In the genomic region with DNA sequence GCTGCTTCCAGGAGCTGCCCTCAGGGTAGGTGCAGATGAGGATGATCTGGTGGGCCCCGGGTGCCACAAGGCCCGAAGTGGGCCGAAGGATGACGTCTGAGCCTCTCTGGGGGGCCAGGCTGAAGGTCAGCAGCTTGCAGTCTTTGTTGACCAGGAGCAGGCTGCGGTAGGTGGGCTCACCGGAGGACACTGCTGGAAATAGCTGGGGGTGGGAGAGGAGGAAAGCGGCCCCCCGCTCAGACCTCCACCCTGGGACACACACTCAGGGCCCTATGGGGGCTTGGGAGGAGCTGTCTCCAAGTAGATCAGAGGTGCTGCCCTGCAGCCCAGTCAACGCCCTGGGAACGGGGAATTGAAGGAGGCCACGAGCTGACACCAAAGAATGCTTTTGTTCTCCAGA, we compare ENCODE assay signal across 20 cellular contexts. TPM values are rescaled to one million over a fixed set of nuclear protein-coding genes. Genes with fewer than 3 reads are reported as not detected.
A peak's percentile ranks its signal among the peaks of the same experiment; 100 is the strongest.
DNase-seq lines count a peak whose midpoint lies in the region; ATAC-seq and TF ChIP-seq lines count a peak whose summit lies in the region.
"Had no signal": no experiment of that assay in that cellular context is flagged by ENCODE, and none has a peak within 500 bp of the region (broad histone marks: within the 10 kb centered on the region; RNA-seq: fewer than 3 reads in every experiment).

No MANE protein-coding gene starts in this region.

- H3K9me3 Mint-ChIP-seq in neural progenitor cell, result no peaks in the 10 kb centered on the region
- H3K9me3 Mint-ChIP-seq in activated CD4-positive, alpha-beta memory T cell treated with anti-CD3 and anti-CD28 coated beads, Interleukin-2, amount 10 ng/mL, durations not matched to agents 7 days and 5 days, result no peaks in the 10 kb centered on the region
- no peaks in the 10 kb centered on the region for H3K9me3 Mint-ChIP-seq in activated naive CD4-positive, alpha-beta T cell treated with anti-CD3 and anti-CD28 coated beads, Interleukin-2, amount 50 U/mL, for 72 hours
- H3K9me3 Mint-ChIP-seq: CD4-positive, CD25-positive, alpha-beta regulatory T cell; CD8-positive, alpha-beta T cell; H9 had no signal

- POLR2A ChIA-PET in IMR-90 (lab: Charles Lee; ENCODE audit: unreplicated experiment), result no interaction called here
- POLR2A ChIA-PET in activated CD4-positive, alpha-beta memory T cell treated with anti-CD3 and anti-CD28 coated beads, Interleukin-2, amount 10 ng/mL, durations not matched to agents 7 days and 5 days (lab: Charles Lee), result no interaction called here

- in situ Hi-C loops in IMR-90 (cut with MboI; ENCODE audit: low sequenced_read_pairs), result no loop called here

- no peak for ATAC-seq in IMR-90 (ENCODE audit: low read depth)
- ATAC-seq in activated naive CD4-positive, alpha-beta T cell treated with anti-CD3 and anti-CD28 coated beads, Interleukin-2, amount 50 U/mL, for 72 hours, result no peak
- ATAC-seq: A549; CD8-positive, alpha-beta T cell; HCT116 had no signal

- BruUV-seq in IMR-90 (replicated peaks; lab: Mats Ljungman, UMichigan), result no TSS peak

- WGBS in IMR-90 (ENCODE audit: extremely low coverage in 2 of 2, insufficient read length in 1 of 2), 2 experiments, result no CpG with 5 or more reads among the region's 11 CpGs
- 79 to 90% (median 82%) methylated on average over 9 to 11 of the region's 11 CpGs for WGBS in spleen, 5 donors

- H4K8ac ChIP-seq in IMR-90 (ENCODE audit: low read depth in 2 of 2, low read length in 2 of 2), result no peak overlapping the region

- no peaks in the 10 kb centered on the region for H3K79me2 ChIP-seq in neural progenitor cell (ENCODE audit: low read depth)

- no peak overlapping the region for H2AK9ac ChIP-seq in IMR-90 (replicated peaks; ENCODE audit: low read depth, low read length, poor library complexity)

- H4K5ac ChIP-seq in IMR-90 (ENCODE audit: low read depth, low read length), result no peak overlapping the region

- H3K56ac ChIP-seq in IMR-90 (ENCODE audit: extremely low read depth, insufficient read depth, low read length), result no peak overlapping the region

- no peak overlapping the region for H2AK5ac ChIP-seq in IMR-90 (ENCODE audit: low read depth, low read length)

- no peak overlapping the region for H4K91ac ChIP-seq in IMR-90 (ENCODE audit: insufficient read depth, low read depth, low read length)

- H3K4me2 ChIP-seq in IMR-90 (ENCODE audit: low read depth, low read length) (no peak overlapping the region), neural progenitor cell (no peak overlapping the region)
- H3K4me2 ChIP-seq: A549 had no signal

- no peak overlapping the region for H2BK120ac ChIP-seq in IMR-90 (ENCODE audit: low read depth, low read length)

- H3K79me1 ChIP-seq in IMR-90 (ENCODE audit: low read depth in 1 of 2, low read length in 2 of 2), result no peaks in the 10 kb centered on the region

- no peak overlapping the region for H3K4me3 Mint-ChIP-seq in neural progenitor cell
- H3K4me3 Mint-ChIP-seq in activated CD4-positive, alpha-beta memory T cell treated with anti-CD3 and anti-CD28 coated beads, Interleukin-2, amount 10 ng/mL, durations not matched to agents 7 days and 5 days, result no peak overlapping the region
- H3K4me3 Mint-ChIP-seq: CD4-positive, CD25-positive, alpha-beta regulatory T cell; CD8-positive, alpha-beta T cell; H9 had no signal

- no peaks in the 10 kb centered on the region for H3K36me3 Mint-ChIP-seq in neural progenitor cell
- H3K36me3 Mint-ChIP-seq in activated CD4-positive, alpha-beta memory T cell treated with anti-CD3 and anti-CD28 coated beads, Interleukin-2, amount 10 ng/mL, durations not matched to agents 7 days and 5 days (ENCODE audit: low read depth), result no peaks in the 10 kb centered on the region
- no peaks in the 10 kb centered on the region for H3K36me3 Mint-ChIP-seq in activated naive CD4-positive, alpha-beta T cell treated with anti-CD3 and anti-CD28 coated beads, Interleukin-2, amount 50 U/mL, for 72 hours
- H3K36me3 Mint-ChIP-seq: CD4-positive, CD25-positive, alpha-beta regulatory T cell; CD8-positive, alpha-beta T cell had no signal

- H3K4me1 ChIP-seq in IMR-90 (ENCODE audit: control insufficient read depth, insufficient read depth, low read length) (no peaks in the 10 kb centered on the region), neural progenitor cell (peaks cover 3% of the 10 kb centered on the region), spleen (no peaks in the 10 kb centered on the region)
- H3K4me1 ChIP-seq: A549 had no signal

- TF ChIP-seq POLR2A in IMR-90 (IDR thresholded peaks at IDR 0.05; ENCODE audit: low read depth, low read length) (no peak), spleen (IDR thresholded peaks at IDR 0.05) (no peak)

- intact Hi-C loops in IMR-90 (cut with micrococcal nuclease) (no loop called here), spleen (cut with DNase I; ENCODE audit: low total_unique reads) (no loop called here)

- no peak overlapping the region for H2BK20ac ChIP-seq in IMR-90 (ENCODE audit: low read depth, low read length)

- DNase-seq in IMR-90, result no peak
- peak; percentile 50 for DNase-seq in neural progenitor cell (ENCODE audit: low spot score)
- DNase-seq in spleen, result peak; percentile 56
- no peak for DNase-seq in activated CD4-positive, alpha-beta memory T cell treated with anti-CD3 and anti-CD28 coated beads, Interleukin-2, amount 10 ng/mL, durations not matched to agents 7 days and 5 days
- no peak for DNase-seq in NCI-H526 treated with DMSO at 0.1 percent for 48 hours (lab: John Stamatoyannopoulos, UW)
- DNase-seq in activated naive CD4-positive, alpha-beta T cell treated with anti-CD3 and anti-CD28 coated beads, Interleukin-2, amount 50 U/mL, for 72 hours (ENCODE audit: low spot score in 2 of 2), result no peak
- DNase-seq: 8988T; ACHN; CD4-positive, CD25-positive, alpha-beta regulatory T cell; CD8-positive, alpha-beta T cell; DMS153; DND-41; GM23248; H9 had no signal

- no peak for TF ChIP-seq CTCF in IMR-90 (conservative IDR thresholded peaks at IDR 0.05; ENCODE audit: low read depth, low read length)
- TF ChIP-seq CTCF in neural progenitor cell (IDR thresholded peaks at IDR 0.05), result no peak
- TF ChIP-seq CTCF in spleen (IDR thresholded peaks at IDR 0.05 in 8 of 11, conservative IDR thresholded peaks at IDR 0.05 in 3 of 11), result no peak

- H3K27me3 ChIP-seq in IMR-90 (ENCODE audit: control insufficient read depth, insufficient read depth, low read length) (peaks cover 68% of the 10 kb centered on the region), neural progenitor cell (peaks cover 16% of the 10 kb centered on the region), spleen (replicated peaks in 1 of 7) (peaks cover 0 to 38% (median 0%) of the 10 kb centered on the region in 7 donors)

- H3K27ac ChIP-seq in IMR-90 (ENCODE audit: insufficient read depth, low read length) (no peak overlapping the region), neural progenitor cell (no peak overlapping the region), spleen (no peak overlapping the region)
- H3K27ac ChIP-seq: A549, C4-2B, GM23248 had no signal

- H3K4me3 ChIP-seq in IMR-90 (ENCODE audit: insufficient read depth, low read depth, low read length), result no peak overlapping the region
- H3K4me3 ChIP-seq in neural progenitor cell, result no peak overlapping the region
- H3K4me3 ChIP-seq in spleen, result no peak overlapping the region
- H3K4me3 ChIP-seq: A549, GM23248 had no signal

- H4K20me1 ChIP-seq in IMR-90 (ENCODE audit: insufficient read depth, low read length) (no peaks in the 10 kb centered on the region), neural progenitor cell (ENCODE audit: low read depth) (no peaks in the 10 kb centered on the region)

- H3F3A ChIP-seq in neural progenitor cell (ENCODE audit: low read depth), result no peaks in the 10 kb centered on the region

- H3K36me3 ChIP-seq in IMR-90 (ENCODE audit: control insufficient read depth, insufficient read depth, low read length), result no peaks in the 10 kb centered on the region
- no peaks in the 10 kb centered on the region for H3K36me3 ChIP-seq in neural progenitor cell
- H3K36me3 ChIP-seq in spleen, result no peaks in the 10 kb centered on the region

- H3K23ac ChIP-seq in IMR-90 (ENCODE audit: low read depth, low read length), result no peak overlapping the region

- no peak overlapping the region for H3K18ac ChIP-seq in IMR-90 (ENCODE audit: low read depth, low read length)

- H3K9me3 ChIP-seq in IMR-90 (ENCODE audit: control insufficient read depth, insufficient read depth, low read length), result no peaks in the 10 kb centered on the region
- H3K9me3 ChIP-seq in neural progenitor cell (ENCODE audit: low read depth), result no peaks in the 10 kb centered on the region
- H3K9me3 ChIP-seq in spleen, result no peaks in the 10 kb centered on the region
- H3K9me3 ChIP-seq: A549, Caco-2 had no signal

- TF ChIP-seq RAD21 in IMR-90 (IDR thresholded peaks at IDR 0.05; ENCODE audit: low read length), result no peak

- no peak overlapping the region for H3K14ac ChIP-seq in IMR-90 (replicated peaks; ENCODE audit: low read depth, low read length)

- no peak overlapping the region for H2BK15ac ChIP-seq in IMR-90 (ENCODE audit: low read depth, low read length)

- CTCF ChIA-PET in IMR-90 (lab: Yijun Ruan, JAX), result no interaction called here
- CTCF ChIA-PET in activated CD4-positive, alpha-beta memory T cell treated with anti-CD3 and anti-CD28 coated beads, Interleukin-2, amount 10 ng/mL, durations not matched to agents 7 days and 5 days (lab: Charles Lee), result no interaction called here

- H3K4me1 Mint-ChIP-seq in neural progenitor cell, result peaks cover 2% of the 10 kb centered on the region
- no peaks in the 10 kb centered on the region for H3K4me1 Mint-ChIP-seq in activated CD4-positive, alpha-beta memory T cell treated with anti-CD3 and anti-CD28 coated beads, Interleukin-2, amount 10 ng/mL, durations not matched to agents 7 days and 5 days
- H3K4me1 Mint-ChIP-seq: CD4-positive, CD25-positive, alpha-beta regulatory T cell had no signal

- H3K4ac ChIP-seq in IMR-90 (ENCODE audit: low read depth, low read length), result no peak overlapping the region

- no peak overlapping the region for H3K9ac ChIP-seq in IMR-90 (ENCODE audit: low read depth, low read length)
- H3K9ac ChIP-seq in neural progenitor cell, result no peak overlapping the region
- H3K9ac ChIP-seq: GM23248 had no signal

- no peaks in the 10 kb centered on the region for H3K9me1 ChIP-seq in IMR-90 (ENCODE audit: insufficient read depth, low read length)

- no peak overlapping the region for H3K27ac Mint-ChIP-seq in neural progenitor cell
- H3K27ac Mint-ChIP-seq in activated CD4-positive, alpha-beta memory T cell treated with anti-CD3 and anti-CD28 coated beads, Interleukin-2, amount 10 ng/mL, durations not matched to agents 7 days and 5 days, result no peak overlapping the region
- H3K27ac Mint-ChIP-seq in activated naive CD4-positive, alpha-beta T cell treated with anti-CD3 and anti-CD28 coated beads, Interleukin-2, amount 50 U/mL, for 72 hours, result no peak overlapping the region
- H3K27ac Mint-ChIP-seq: CD4-positive, CD25-positive, alpha-beta regulatory T cell; CD8-positive, alpha-beta T cell; H9 had no signal

- H2AFZ ChIP-seq in IMR-90 (replicated peaks; ENCODE audit: low read length, poor library complexity), result peak overlapping the region; percentile 23
- no peak overlapping the region for H2AFZ ChIP-seq in neural progenitor cell (replicated peaks)
- H2AFZ ChIP-seq: GM23248 had no signal

- peaks cover 4% of the 10 kb centered on the region for H3K27me3 Mint-ChIP-seq in neural progenitor cell (ENCODE audit: insufficient read depth, low read depth)
- H3K27me3 Mint-ChIP-seq in activated CD4-positive, alpha-beta memory T cell treated with anti-CD3 and anti-CD28 coated beads, Interleukin-2, amount 10 ng/mL, durations not matched to agents 7 days and 5 days, result no peaks in the 10 kb centered on the region

- no peak overlapping the region for H2BK5ac ChIP-seq in IMR-90 (ENCODE audit: low read depth, low read length, poor library complexity, severe bottlenecking)

- dilution Hi-C loops in IMR-90 (cut with HindIII; ENCODE audit: low sequenced_read_pairs, unreplicated experiment), result no loop called here

RNA-seq across cellular contexts. Expression of a gene that starts 17.3 kb away (rescaled TPM):
- total RNA-seq in IMR-90 (2012; rRNA removed) (not detected in 2 replicates), neural progenitor cell (ENCODE audit: low replicate concordance) (0.22 and 0.80 TPM in 2 replicates), spleen (under 1 TPM in 1 of 7 donors, not detected in 6; 0.28 TPM)
- polyA plus RNA-seq in IMR-90 (2012; rRNA removed) (not detected in 2 replicates), spleen (not detected)
- not detected in 2 replicates for polyA plus RNA-seq in IMR-90 (2012; cell fraction: cytosol; rRNA removed)
- polyA plus RNA-seq in IMR-90 (2012; cell fraction: nucleus; rRNA removed; ENCODE audit: low replicate concordance), result 0.01 TPM in 1 of 2 replicates, not detected in the other
- total RNA-seq in activated CD4-positive, alpha-beta memory T cell treated with anti-CD3 and anti-CD28 coated beads, Interleukin-2, amount 10 ng/mL, durations not matched to agents 7 days and 5 days, result not detected
- not detected for total RNA-seq in activated naive CD4-positive, alpha-beta T cell treated with anti-CD3 and anti-CD28 coated beads, Interleukin-2, amount 50 U/mL, for 72 hours
- total RNA-seq: CD4-positive, CD25-positive, alpha-beta regulatory T cell; CD8-positive, alpha-beta T cell; GM23248 had no signal
- polyA plus RNA-seq: BJ; CD4-positive, CD25-positive, alpha-beta regulatory T cell had no signal

RNA-seq across cellular contexts. Expression of a gene that starts 30.8 kb away (rescaled TPM):
- total RNA-seq in IMR-90 (2012; rRNA removed), result not detected in 2 replicates
- not detected in 2 replicates for polyA plus RNA-seq in IMR-90 (2012; rRNA removed)
- polyA plus RNA-seq in IMR-90 (2012; cell fraction: cytosol; rRNA removed), result not detected in 2 replicates
- polyA plus RNA-seq in IMR-90 (2012; cell fraction: nucleus; rRNA removed; ENCODE audit: low replicate concordance), result not detected in 2 replicates
- total RNA-seq in neural progenitor cell (ENCODE audit: low replicate concordance), result not detected in 2 replicates
- total RNA-seq in spleen, result not detected
- polyA plus RNA-seq in spleen, result not detected
- total RNA-seq in activated CD4-positive, alpha-beta memory T cell treated with anti-CD3 and anti-CD28 coated beads, Interleukin-2, amount 10 ng/mL, durations not matched to agents 7 days and 5 days, result not detected
- not detected for total RNA-seq in activated naive CD4-positive, alpha-beta T cell treated with anti-CD3 and anti-CD28 coated beads, Interleukin-2, amount 50 U/mL, for 72 hours
- total RNA-seq: CD4-positive, CD25-positive, alpha-beta regulatory T cell; CD8-positive, alpha-beta T cell; GM23248; H4; H9 had no signal
- polyA plus RNA-seq: A549; CD4-positive, CD25-positive, alpha-beta regulatory T cell; GM23248 had no signal

RNA-seq across cellular contexts. Expression of a gene that starts 36.7 kb away (rescaled TPM):
- total RNA-seq in IMR-90 (2012; rRNA removed) (not detected in 2 replicates), neural progenitor cell (ENCODE audit: low replicate concordance) (0.06 TPM in 1 of 2 replicates, not detected in the other), spleen (not detected)
- polyA plus RNA-seq in IMR-90 (2012; rRNA removed) (not detected in 2 replicates), spleen (under 1 TPM in 2 of 3 donors, not detected in 1; 0.06 to 0.13 TPM)
- 0.01 TPM in 1 of 2 replicates, not detected in the other for polyA plus RNA-seq in IMR-90 (2012; cell fraction: cytosol; rRNA removed)
- 0.02 TPM in 1 of 2 replicates, not detected in the other for polyA plus RNA-seq in IMR-90 (2012; cell fraction: nucleus; rRNA removed; ENCODE audit: low replicate concordance)
- not detected for total RNA-seq in activated CD4-positive, alpha-beta memory T cell treated with anti-CD3 and anti-CD28 coated beads, Interleukin-2, amount 10 ng/mL, durations not matched to agents 7 days and 5 days
- under 1 TPM in 1 of 2 donors, not detected in 1; 0.14 TPM for total RNA-seq in activated naive CD4-positive, alpha-beta T cell treated with anti-CD3 and anti-CD28 coated beads, Interleukin-2, amount 50 U/mL, for 72 hours
- total RNA-seq: CD4-positive, CD25-positive, alpha-beta regulatory T cell; CD8-positive, alpha-beta T cell; GM23248; H4; H9 had no signal
- polyA plus RNA-seq: CD4-positive, CD25-positive, alpha-beta regulatory T cell; GM23248 had no signal

RNA-seq across cellular contexts. Expression of a gene that starts 39.1 kb away (rescaled TPM):
- total RNA-seq in IMR-90 (2012; rRNA removed) (not detected in 2 replicates), neural progenitor cell (ENCODE audit: low replicate concordance) (not detected in 2 replicates), spleen (not detected)
- polyA plus RNA-seq in IMR-90 (2012; rRNA removed) (not detected in 2 replicates), spleen (not detected)
- not detected in 2 replicates for polyA plus RNA-seq in IMR-90 (2012; cell fraction: cytosol; rRNA removed)
- polyA plus RNA-seq in IMR-90 (2012; cell fraction: nucleus; rRNA removed; ENCODE audit: low replicate concordance), result not detected in 2 replicates
- total RNA-seq in activated CD4-positive, alpha-beta memory T cell treated with anti-CD3 and anti-CD28 coated beads, Interleukin-2, amount 10 ng/mL, durations not matched to agents 7 days and 5 days, result not detected
- not detected for total RNA-seq in activated naive CD4-positive, alpha-beta T cell treated with anti-CD3 and anti-CD28 coated beads, Interleukin-2, amount 50 U/mL, for 72 hours
- total RNA-seq: Caco-2; CD4-positive, CD25-positive, alpha-beta regulatory T cell; CD8-positive, alpha-beta T cell; GM23248; H4; H9 had no signal
- polyA plus RNA-seq: A549; BJ; CD4-positive, CD25-positive, alpha-beta regulatory T cell; GM23248 had no signal

Comparison
In these comparisons a context has a peak if more than half of its experiments do, and no peak if none do; other contexts are left out.
1. DNase-seq: peak in neural progenitor cell (single experiment) and spleen (single experiment); none in IMR-90 (single experiment), activated CD4-positive, alpha-beta memory T cell treated with anti-CD3 and anti-CD28 coated beads, Interleukin-2, amount 10 ng/mL, durations not matched to agents 7 days and 5 days (single experiment), NCI-H526 treated with DMSO at 0.1 percent for 48 hours (single experiment) and activated naive CD4-positive, alpha-beta T cell treated with anti-CD3 and anti-CD28 coated beads, Interleukin-2, amount 50 U/mL, for 72 hours (0 of 2).